8 cellular contexts compared by ENCODE assay signal in genomic region chr12:119988440-119988787, GRCh38. TPM values are rescaled to one million over a fixed set of nuclear protein-coding genes. Genes with fewer than 3 reads are reported as not detected.
DNase-seq lines count a peak whose midpoint lies in the region; ATAC-seq lines count a peak whose summit lies in the region.

No MANE protein-coding gene starts in this region.

- peaks cover 38% of the 10 kb centered on the region for H3K27me3 ChIP-seq in HUES64 (ENCODE audit: insufficient read depth, low read length)
- peaks cover 41% of the 10 kb centered on the region for H3K27me3 ChIP-seq in iPS-20b (ENCODE audit: insufficient read depth, low read length)

- peaks cover 21% of the 10 kb centered on the region for H3K36me3 Mint-ChIP-seq in T-helper 1 cell treated with Interleukin-12 subunit alpha and Interleukin-12 subunit beta and Interleukin-4 antibody, amounts not matched to agents 30 μg/mL and 1 μg/mL, for 36 hours (ENCODE audit: low read depth)
- peaks cover 13% of the 10 kb centered on the region for H3K36me3 Mint-ChIP-seq in activated naive CD8-positive, alpha-beta T cell treated with anti-CD3 and anti-CD28 coated beads, Interleukin-2, amount 10 ng/mL, durations not matched to agents 7 days and 5 days
- peaks cover 9 to 12% of the 10 kb centered on the region in 2 donors for H3K36me3 Mint-ChIP-seq in stimulated activated naive B cell treated with anti-CD40 and anti-IgM and Interleukin-4, amounts not matched to agents 10 μg/mL and 1 μg/mL and 100 μg/mL, for 72 hours

- WGBS in HUES64: 2% methylated on average over 15 of the region's 15 CpGs

- ATAC-seq in activated naive CD8-positive, alpha-beta T cell treated with anti-CD3 and anti-CD28 coated beads, Interleukin-2, amount 10 ng/mL, durations not matched to agents 7 days and 5 days (ENCODE audit: low read depth): no peak
- peak; percentile 1 to 8 for ATAC-seq in stimulated activated naive B cell treated with anti-CD40 and anti-IgM and Interleukin-4, amounts not matched to agents 10 μg/mL and 1 μg/mL and 100 μg/mL, for 72 hours (replicated peaks)
- ATAC-seq in GM19455 (IDR thresholded peaks at IDR 0.05; ENCODE audit: unreplicated experiment): no peak

- peak overlapping the region; percentile 60; the same call in 1 of the 2 replicates for H3K27ac ChIP-seq in HUES64 (ENCODE audit: low read depth, low read length)
- peak overlapping the region; percentile 46 for H3K27ac ChIP-seq in iPS-20b (ENCODE audit: low read length)

- peak overlapping the region; percentile 80 for H3K4me3 ChIP-seq in HUES64 (ENCODE audit: low read length)
- peak overlapping the region; percentile 69 for H3K4me3 ChIP-seq in iPS-20b (ENCODE audit: low read length)

- H3K4me1 Mint-ChIP-seq in T-helper 1 cell treated with Interleukin-12 subunit alpha and Interleukin-12 subunit beta and Interleukin-4 antibody, amounts not matched to agents 30 μg/mL and 1 μg/mL, for 36 hours (ENCODE audit: low read depth): peaks cover 31% of the 10 kb centered on the region
- peaks cover 27% of the 10 kb centered on the region for H3K4me1 Mint-ChIP-seq in activated naive CD8-positive, alpha-beta T cell treated with anti-CD3 and anti-CD28 coated beads, Interleukin-2, amount 10 ng/mL, durations not matched to agents 7 days and 5 days
- H3K4me1 Mint-ChIP-seq in stimulated activated naive B cell treated with anti-CD40 and anti-IgM and Interleukin-4, amounts not matched to agents 10 μg/mL and 1 μg/mL and 100 μg/mL, for 72 hours: peaks cover 9 to 20% of the 10 kb centered on the region in 2 donors

- POLR2A ChIA-PET in activated naive CD8-positive, alpha-beta T cell treated with anti-CD3 and anti-CD28 coated beads, Interleukin-2, amount 10 ng/mL, durations not matched to agents 7 days and 5 days (lab: Charles Lee): interaction anchor here (0.5 to 3.5 kb wide), 14 partner anchors 8 to 305 kb away, joined by 3 to 76 read pairs (median 5); partner anchors contain the start of genes RAB35, RNU4-1, RNU4-2 and RPLP0

- peak overlapping the region; percentile 90 for H3K27ac Mint-ChIP-seq in T-helper 1 cell treated with Interleukin-12 subunit alpha and Interleukin-12 subunit beta and Interleukin-4 antibody, amounts not matched to agents 30 μg/mL and 1 μg/mL, for 36 hours
- H3K27ac Mint-ChIP-seq in activated naive CD8-positive, alpha-beta T cell treated with anti-CD3 and anti-CD28 coated beads, Interleukin-2, amount 10 ng/mL, durations not matched to agents 7 days and 5 days: peak overlapping the region; percentile 85
- H3K27ac Mint-ChIP-seq in stimulated activated naive B cell treated with anti-CD40 and anti-IgM and Interleukin-4, amounts not matched to agents 10 μg/mL and 1 μg/mL and 100 μg/mL, for 72 hours: peak overlapping the region; percentile 89

- H3K4me1 ChIP-seq in HUES64 (ENCODE audit: insufficient read depth, low read length) (peaks cover 14% of the 10 kb centered on the region), iPS-20b (ENCODE audit: insufficient read depth, low read length) (peaks cover 7% of the 10 kb centered on the region; the same call in 1 of the 2 replicates)

- H3K36me3 ChIP-seq in HUES64 (ENCODE audit: insufficient read depth, low read length) (0 out of 2 replicates have a peak, but pooled peaks cover 5% of the 10 kb centered on the region), iPS-20b (ENCODE audit: insufficient read depth, low read depth, low read length) (no peaks in the 10 kb centered on the region; the same call in 1 of the 2 replicates)

- H3K9me3 Mint-ChIP-seq in T-helper 1 cell treated with Interleukin-12 subunit alpha and Interleukin-12 subunit beta and Interleukin-4 antibody, amounts not matched to agents 30 μg/mL and 1 μg/mL, for 36 hours: no peaks in the 10 kb centered on the region
- no peaks in the 10 kb centered on the region for H3K9me3 Mint-ChIP-seq in activated naive CD8-positive, alpha-beta T cell treated with anti-CD3 and anti-CD28 coated beads, Interleukin-2, amount 10 ng/mL, durations not matched to agents 7 days and 5 days
- H3K9me3 Mint-ChIP-seq in stimulated activated naive B cell treated with anti-CD40 and anti-IgM and Interleukin-4, amounts not matched to agents 10 μg/mL and 1 μg/mL and 100 μg/mL, for 72 hours: no peaks in the 10 kb centered on the region

- no peaks in the 10 kb centered on the region for H3K9me3 ChIP-seq in HUES64 (ENCODE audit: insufficient read depth, low read depth, low read length)
- no peaks in the 10 kb centered on the region for H3K9me3 ChIP-seq in iPS-20b (ENCODE audit: insufficient read depth, low read depth, low read length)

- peak overlapping the region; percentile 84 for H3K4me3 Mint-ChIP-seq in T-helper 1 cell treated with Interleukin-12 subunit alpha and Interleukin-12 subunit beta and Interleukin-4 antibody, amounts not matched to agents 30 μg/mL and 1 μg/mL, for 36 hours
- H3K4me3 Mint-ChIP-seq in activated naive CD8-positive, alpha-beta T cell treated with anti-CD3 and anti-CD28 coated beads, Interleukin-2, amount 10 ng/mL, durations not matched to agents 7 days and 5 days: peak overlapping the region; percentile 89
- peak overlapping the region; percentile 88 to 89 for H3K4me3 Mint-ChIP-seq in stimulated activated naive B cell treated with anti-CD40 and anti-IgM and Interleukin-4, amounts not matched to agents 10 μg/mL and 1 μg/mL and 100 μg/mL, for 72 hours

- peaks cover 6% of the 10 kb centered on the region for H3K27me3 Mint-ChIP-seq in T-helper 1 cell treated with Interleukin-12 subunit alpha and Interleukin-12 subunit beta and Interleukin-4 antibody, amounts not matched to agents 30 μg/mL and 1 μg/mL, for 36 hours (ENCODE audit: low read depth)
- H3K27me3 Mint-ChIP-seq in activated naive CD8-positive, alpha-beta T cell treated with anti-CD3 and anti-CD28 coated beads, Interleukin-2, amount 10 ng/mL, durations not matched to agents 7 days and 5 days: peaks cover 11% of the 10 kb centered on the region
- H3K27me3 Mint-ChIP-seq in stimulated activated naive B cell treated with anti-CD40 and anti-IgM and Interleukin-4, amounts not matched to agents 10 μg/mL and 1 μg/mL and 100 μg/mL, for 72 hours: peaks cover 4 to 5% of the 10 kb centered on the region in 2 donors

- no peak for DNase-seq in T-helper 1 cell
- DNase-seq in activated naive CD8-positive, alpha-beta T cell treated with anti-CD3 and anti-CD28 coated beads, Interleukin-2, amount 10 ng/mL, durations not matched to agents 7 days and 5 days: no peak
- no peak for DNase-seq in stimulated activated naive B cell treated with anti-CD40 and anti-IgM and Interleukin-4, amounts not matched to agents 10 μg/mL and 1 μg/mL and 100 μg/mL, for 72 hours
- DNase-seq in NCI-H345 (lab: John Stamatoyannopoulos, UW): no peak

- H3K9ac ChIP-seq in HUES64 (ENCODE audit: low read depth, low read length) (peak overlapping the region; percentile 8), iPS-20b (ENCODE audit: low read depth, low read length) (peak overlapping the region; percentile 71; the same call in 1 of the 2 replicates)

RNA-seq across cellular contexts. Expression of gene BICDL1, which starts 0.6 kb away (rescaled TPM):
- polyA plus RNA-seq in HUES64 (2013, experiment 1 of 2): 15.5 TPM
- 15.7 TPM for polyA plus RNA-seq in HUES64 (2013, experiment 2 of 2)
- total RNA-seq in activated naive CD8-positive, alpha-beta T cell treated with anti-CD3 and anti-CD28 coated beads, Interleukin-2, amount 10 ng/mL, durations not matched to agents 7 days and 5 days: 100 to 1,000 TPM in 1 of 2 experiments, 10 to 100 TPM in 1; 98.5 to 100 TPM

Comparison
In these comparisons a context has a peak if more than half of its experiments do, and no peak if none do; other contexts are left out.
1. ATAC-seq: peak in stimulated activated naive B cell treated with anti-CD40 and anti-IgM and Interleukin-4, amounts not matched to agents 10 μg/mL and 1 μg/mL and 100 μg/mL, for 72 hours (2 of 2); none in activated naive CD8-positive, alpha-beta T cell treated with anti-CD3 and anti-CD28 coated beads, Interleukin-2, amount 10 ng/mL, durations not matched to agents 7 days and 5 days (single experiment) and GM19455 (single experiment).
2. Peak in every context shown above with its lines, with median percentiles within 50 percentile points of each other: H3K27ac Mint-ChIP-seq and H3K4me3 Mint-ChIP-seq.